Comparison of ENCODE assay signal across 8 cellular contexts in the genomic region with DNA sequence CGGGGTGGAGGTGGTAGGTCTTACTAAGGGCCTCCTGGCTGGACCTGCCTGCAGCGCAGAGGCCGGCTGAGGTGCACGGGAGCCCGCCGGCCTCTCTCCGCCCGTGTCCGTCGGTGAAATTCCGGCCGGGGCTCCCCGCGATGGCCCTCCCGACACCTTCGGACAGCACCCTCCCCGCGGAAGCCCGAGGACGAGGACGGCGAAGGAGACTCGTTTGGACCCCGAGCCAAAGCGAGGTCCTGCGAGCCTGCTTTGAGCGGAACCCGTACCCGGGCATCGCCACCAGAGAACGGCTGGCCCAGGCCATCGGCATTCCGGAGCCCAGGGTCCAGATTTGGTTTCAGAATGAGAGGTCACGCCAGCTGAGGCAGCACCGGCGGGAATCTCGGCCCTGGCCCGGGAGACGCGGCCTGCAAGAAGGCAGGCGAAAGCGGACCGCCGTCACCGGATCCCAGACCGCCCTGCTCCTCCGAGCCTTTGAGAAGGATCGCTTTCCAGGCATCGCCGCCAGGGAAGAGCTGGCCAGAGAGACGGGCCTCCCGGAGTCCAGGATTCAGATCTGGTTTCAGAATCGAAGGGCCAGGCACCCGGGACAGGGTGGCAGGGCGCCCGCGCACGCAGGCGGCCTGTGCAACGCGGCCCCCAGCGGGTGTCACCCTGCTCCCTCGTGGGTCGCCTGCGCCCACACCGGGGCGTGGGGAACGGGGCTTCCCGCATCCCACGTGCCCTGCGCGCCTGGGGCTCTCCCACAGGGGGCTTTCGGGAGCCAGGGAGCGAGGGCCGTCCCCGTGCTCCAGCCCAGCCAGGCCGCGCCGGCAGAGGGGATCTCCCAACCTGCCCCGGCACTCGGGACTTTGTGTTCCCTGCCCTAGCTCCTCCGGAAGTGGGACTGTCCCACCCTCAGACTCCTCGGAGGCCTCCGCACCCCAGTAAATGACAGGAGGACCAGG. TPM values are rescaled to one million over a fixed set of nuclear protein-coding genes. Genes with fewer than 3 reads are reported as not detected.
DNase-seq lines count a peak whose midpoint lies in the region; TF ChIP-seq lines count a peak whose summit lies in the region.
"Not testable (repeated sequence)": the region's sequence is repeated elsewhere in the genome, so short reads cannot be mapped to it uniquely, and the experiment has no call there.

No MANE protein-coding gene starts in this region.

- not testable (repeated sequence) for H3K9me3 ChIP-seq in GM23248 (ENCODE audit: low read depth); hepatocyte (ENCODE audit: low read depth); neural progenitor cell (ENCODE audit: low read depth)

- peaks cover 14% of the 10 kb centered on the region for H3K4me1 Mint-ChIP-seq in neural progenitor cell

- not testable (repeated sequence) for H3F3A ChIP-seq in GM23248 (ENCODE audit: insufficient read depth)
- H3F3A ChIP-seq in neural progenitor cell (ENCODE audit: low read depth), result peaks cover 21% of the 10 kb centered on the region

- not testable (repeated sequence) for TF ChIP-seq CTCF in AG10803 (conservative IDR thresholded peaks at IDR 0.05; ENCODE audit: low read length); choroid plexus epithelial cell (conservative IDR thresholded peaks at IDR 0.05; ENCODE audit: low read depth, low read length); hepatocyte (IDR thresholded peaks at IDR 0.05; ENCODE audit: poor library complexity); neural progenitor cell (IDR thresholded peaks at IDR 0.05)

- H3K36me3 Mint-ChIP-seq in neural progenitor cell, result not testable (repeated sequence)

- H2AFZ ChIP-seq in GM23248, result peak overlapping the region; percentile 86
- peak overlapping the region; percentile 45 for H2AFZ ChIP-seq in hepatocyte
- H2AFZ ChIP-seq in neural progenitor cell (replicated peaks), result peak overlapping the region; percentile 51

- WGBS in GM23248 (ENCODE audit: low coverage in 1 of 2, low lambda C conversion rate in 2 of 2, missing lambda C conversion rate in 2 of 2), 2 experiments, result 44 to 45% methylated on average over 83 to 84 of the region's 84 CpGs
- WGBS in hepatocyte (ENCODE audit: low lambda C conversion rate, missing lambda C conversion rate), result 56% methylated on average over 84 of the region's 84 CpGs

- H3K9me3 Mint-ChIP-seq in neural progenitor cell, result peaks cover 41% of the 10 kb centered on the region

- H3K4me3 ChIP-seq in AG10803 (ENCODE audit: low read length), result peak overlapping the region; percentile 49
- H3K4me3 ChIP-seq in GM23248, result peak overlapping the region; percentile 84
- peak overlapping the region; percentile 54 for H3K4me3 ChIP-seq in choroid plexus epithelial cell (ENCODE audit: low read depth, low read length)
- peak overlapping the region; percentile 9 for H3K4me3 ChIP-seq in hepatocyte
- peak overlapping the region; percentile 57 for H3K4me3 ChIP-seq in neural progenitor cell

- peak overlapping the region; percentile 46 for H3K4me3 Mint-ChIP-seq in neural progenitor cell

- not testable (repeated sequence) for H4K20me1 ChIP-seq in GM23248 (ENCODE audit: insufficient read depth); hepatocyte (ENCODE audit: insufficient read depth, poor library complexity, severe bottlenecking)
- H4K20me1 ChIP-seq in neural progenitor cell (ENCODE audit: low read depth), result peaks cover 25% of the 10 kb centered on the region

- H3K36me3 ChIP-seq in GM23248 (ENCODE audit: low read depth); hepatocyte (replicated peaks; ENCODE audit: insufficient read depth, low read depth); neural progenitor cell: not testable (repeated sequence)

- not testable (repeated sequence) for H3K27me3 ChIP-seq in GM23248 (replicated peaks; ENCODE audit: insufficient read depth)
- H3K27me3 ChIP-seq in hepatocyte (peaks cover 45% of the 10 kb centered on the region), neural progenitor cell (peaks cover 100% of the 10 kb centered on the region)

- peak overlapping the region; percentile 98 for H3K27ac ChIP-seq in GM23248
- not testable (repeated sequence) for H3K27ac ChIP-seq in hepatocyte, neural progenitor cell

- H3K27me3 Mint-ChIP-seq in neural progenitor cell (ENCODE audit: insufficient read depth, low read depth), result peaks cover 54% of the 10 kb centered on the region

- in situ Hi-C loops in GM23248 (cut with MboI), result not testable (repeated sequence)

- H3K27ac Mint-ChIP-seq in neural progenitor cell, result peak overlapping the region; percentile 8

- peak overlapping the region; percentile 93 for H3K9ac ChIP-seq in GM23248
- not testable (repeated sequence) for H3K9ac ChIP-seq in neural progenitor cell

- DNase-seq in AG10803 (ENCODE audit: low read depth) (peak; percentile 15), GM23248 (peak; percentile 42), RPMI8226 (peak; percentile 9), activated T-cell treated with anti-CD3 and anti-CD28 coated beads for 4 hours (peak; percentile 38), choroid plexus epithelial cell (ENCODE audit: low read depth) (peak; percentile 9), hepatocyte (ENCODE audit: low spot score) (peak; percentile 67), neural progenitor cell (ENCODE audit: low spot score) (peak; percentile 28)
- peak; percentile 37 for DNase-seq in stimulated activated CD8-positive, alpha-beta memory T cell treated with anti-CD3 and anti-CD28 coated beads, Interleukin-12 subunit alpha, Interleukin-12 subunit beta, amount 100 ng/mL, for 4 hours (ENCODE audit: low read depth)

- H3K9me2 ChIP-seq in GM23248 (ENCODE audit: insufficient read depth); hepatocyte (replicated peaks; ENCODE audit: insufficient read depth): not testable (repeated sequence)

- H3K4me2 ChIP-seq in GM23248 (ENCODE audit: unreplicated experiment) (peak overlapping the region; percentile 77), hepatocyte (peak overlapping the region; percentile 91), neural progenitor cell (peak overlapping the region; percentile 71)

- H3K4me1 ChIP-seq in GM23248 (ENCODE audit: insufficient read depth) (peaks cover 14% of the 10 kb centered on the region), neural progenitor cell (peaks cover 15% of the 10 kb centered on the region)
- not testable (repeated sequence) for H3K4me1 ChIP-seq in hepatocyte (ENCODE audit: insufficient read depth)

- peaks cover 35% of the 10 kb centered on the region for H3K79me2 ChIP-seq in GM23248 (ENCODE audit: insufficient read depth)
- H3K79me2 ChIP-seq in hepatocyte; neural progenitor cell (ENCODE audit: low read depth): not testable (repeated sequence)

RNA-seq across cellular contexts. Expression of a gene that starts 4.9 kb away (rescaled TPM):
- not detected in 2 replicates for total RNA-seq in GM23248 (2014; rRNA removed; shearing (Covaris generic))
- polyA plus RNA-seq in GM23248 (2016; fragmentation: Nextera tagmentation; extraction: Ambion mirVana) (0.11 TPM in 1 of 2 replicates, not detected in the other), hepatocyte (0.39 TPM in 1 of 2 replicates, not detected in the other)
- total RNA-seq in hepatocyte (not detected in 2 replicates), neural progenitor cell (ENCODE audit: low replicate concordance) (not detected in 2 replicates)

Comparison
In these comparisons a context has a peak if more than half of its experiments do, and no peak if none do; other contexts are left out.
1. DNase-seq: peak in every context shown above with its lines; median percentile 67 in hepatocyte; 42 in GM23248; 38 in activated T-cell treated with anti-CD3 and anti-CD28 coated beads for 4 hours; 37 in stimulated activated CD8-positive, alpha-beta memory T cell treated with anti-CD3 and anti-CD28 coated beads, Interleukin-12 subunit alpha, Interleukin-12 subunit beta, amount 100 ng/mL, for 4 hours; 28 in neural progenitor cell; 15 in AG10803; 9 in RPMI8226; 9 in choroid plexus epithelial cell.
2. H3K4me3 ChIP-seq: peak in every context shown above with its lines; median percentile 84 in GM23248; 57 in neural progenitor cell; 54 in choroid plexus epithelial cell; 49 in AG10803; 9 in hepatocyte.